Comparison of ENCODE assay signal across 20 cellular contexts in the genomic region with DNA sequence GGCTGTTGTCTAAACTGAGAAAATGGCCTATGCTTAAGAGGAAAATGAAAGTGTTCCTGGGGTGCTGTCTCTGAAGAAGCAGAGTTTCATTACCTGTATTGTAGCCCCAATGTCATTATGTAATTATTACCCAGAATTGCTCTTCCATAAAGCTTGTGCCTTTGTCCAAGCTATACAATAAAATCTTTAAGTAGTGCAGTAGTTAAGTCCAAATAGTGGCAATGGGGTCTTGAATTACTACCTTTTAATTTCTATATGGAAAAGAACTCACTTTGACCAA. TPM values are rescaled to one million over a fixed set of nuclear protein-coding genes. Genes with fewer than 3 reads are reported as not detected.
DNase-seq lines count a peak whose midpoint lies in the region; ATAC-seq and TF ChIP-seq lines count a peak whose summit lies in the region.
"Had no signal": no experiment of that assay in that cellular context is flagged by ENCODE, and none has a peak within 500 bp of the region (broad histone marks: within the 10 kb centered on the region; RNA-seq: fewer than 3 reads in every experiment).

No MANE protein-coding gene starts in this region.

- H3K36me3 Mint-ChIP-seq in naive thymus-derived CD4-positive, alpha-beta T cell, result no peaks in the 10 kb centered on the region
- H3K36me3 Mint-ChIP-seq: type B pancreatic cell had no signal

- intact Hi-C loops in thyroid gland (cut with DNase I), result no loop called here
- intact Hi-C loops in naive thymus-derived CD4-positive, alpha-beta T cell (cut with micrococcal nuclease), result no loop called here

- H3K9me3 ChIP-seq in thyroid gland, result no peaks in the 10 kb centered on the region
- H3K9me3 ChIP-seq in naive thymus-derived CD4-positive, alpha-beta T cell (ENCODE audit: control insufficient read depth in 2 of 3, low read length in 3 of 3), result no peaks in the 10 kb centered on the region

- H3K4me3 ChIP-seq in thyroid gland (replicated peaks in 1 of 3), result no peak overlapping the region
- no peak overlapping the region for H3K4me3 ChIP-seq in naive thymus-derived CD4-positive, alpha-beta T cell (ENCODE audit: low read length)
- H3K4me3 ChIP-seq: hepatocyte had no signal

- H3K27ac Mint-ChIP-seq in naive thymus-derived CD4-positive, alpha-beta T cell, result no peak overlapping the region
- H3K27ac Mint-ChIP-seq: activated T-cell treated with anti-CD3 and anti-CD28 coated beads, Interleukin-2, amount 50 U/mL, for 72 hours; type B pancreatic cell had no signal

- no peaks in the 10 kb centered on the region for H3K4me1 Mint-ChIP-seq in naive thymus-derived CD4-positive, alpha-beta T cell

- no peak overlapping the region for H3K4me3 Mint-ChIP-seq in naive thymus-derived CD4-positive, alpha-beta T cell
- H3K4me3 Mint-ChIP-seq: activated T-cell treated with anti-CD3 and anti-CD28 coated beads, Interleukin-2, amount 50 U/mL, for 72 hours; type B pancreatic cell had no signal

- no peaks in the 10 kb centered on the region for H3K9me3 Mint-ChIP-seq in naive thymus-derived CD4-positive, alpha-beta T cell
- H3K9me3 Mint-ChIP-seq: activated T-cell treated with anti-CD3 and anti-CD28 coated beads, Interleukin-2, amount 50 U/mL, for 72 hours; type B pancreatic cell had no signal

- ATAC-seq in GM18498 (IDR thresholded peaks at IDR 0.05; ENCODE audit: unreplicated experiment) (peak; percentile 86), GM19035 (IDR thresholded peaks at IDR 0.05; ENCODE audit: unreplicated experiment) (peak; percentile 61), GM21737 (IDR thresholded peaks at IDR 0.05; ENCODE audit: unreplicated experiment) (peak; percentile 80), HG03139 (IDR thresholded peaks at IDR 0.05; ENCODE audit: unreplicated experiment) (peak; percentile 66)
- no peak for ATAC-seq in naive thymus-derived CD4-positive, alpha-beta T cell
- ATAC-seq: activated T-cell treated with anti-CD3 and anti-CD28 coated beads, Interleukin-2, amount 50 U/mL, for 72 hours; esophagus mucosa; left lobe of liver had no signal

- no peaks in the 10 kb centered on the region for H3K27me3 ChIP-seq in thyroid gland
- H3K27me3 ChIP-seq in naive thymus-derived CD4-positive, alpha-beta T cell (ENCODE audit: control insufficient read depth in 2 of 2, insufficient read depth in 2 of 2, low read length in 2 of 2), result no peaks in the 10 kb centered on the region
- H3K27me3 ChIP-seq: hepatocyte had no signal

- DNase-seq in thyroid gland (no peak), Ammon's horn (ENCODE audit: low spot score) (no peak), NCI-H2227 treated with DMSO at 0.1 percent for 48 hours (lab: John Stamatoyannopoulos, UW) (no peak)
- no peak for DNase-seq in naive thymus-derived CD4-positive, alpha-beta T cell
- DNase-seq: activated T-cell treated with anti-CD3 and anti-CD28 coated beads, Interleukin-2, amount 50 U/mL, for 72 hours; Calu3; NCI-H1105; NCI-H748 treated with DMSO at 0.1 percent for 48 hours; stimulated activated CD4-positive, alpha-beta T cell treated with anti-CD3 and anti-CD28 coated beads, Interleukin-1b, Interleukin-23, amount 100 ng/mL, for 48 hours had no signal

- no peak for TF ChIP-seq POLR2A in thyroid gland (IDR thresholded peaks at IDR 0.05)

- no peaks in the 10 kb centered on the region for H3K27me3 Mint-ChIP-seq in naive thymus-derived CD4-positive, alpha-beta T cell
- H3K27me3 Mint-ChIP-seq: type B pancreatic cell had no signal

- CTCF ChIA-PET in naive thymus-derived CD4-positive, alpha-beta T cell (lab: Charles Lee), result no interaction called here

- no peak for TF ChIP-seq CTCF in thyroid gland (IDR thresholded peaks at IDR 0.05)

- POLR2A ChIA-PET in naive thymus-derived CD4-positive, alpha-beta T cell (lab: Charles Lee), result no interaction called here

- peaks cover 0 to 8% of the 10 kb centered on the region in 2 donors for H3K4me1 ChIP-seq in thyroid gland
- H3K4me1 ChIP-seq in naive thymus-derived CD4-positive, alpha-beta T cell (ENCODE audit: control insufficient read depth in 2 of 2, insufficient read depth in 2 of 2, low read length in 2 of 2), result no peaks in the 10 kb centered on the region

- no peak overlapping the region for H3K27ac ChIP-seq in thyroid gland
- no peak overlapping the region for H3K27ac ChIP-seq in naive thymus-derived CD4-positive, alpha-beta T cell (ENCODE audit: low read depth, low read length)
- H3K27ac ChIP-seq: hepatocyte, RWPE1 had no signal

- H3K36me3 ChIP-seq in thyroid gland, result no peaks in the 10 kb centered on the region
- no peaks in the 10 kb centered on the region for H3K36me3 ChIP-seq in naive thymus-derived CD4-positive, alpha-beta T cell (ENCODE audit: control insufficient read depth in 2 of 3, insufficient read depth in 3 of 3, low read length in 3 of 3)

RNA-seq across cellular contexts. Expression of a gene that starts 13.8 kb away (rescaled TPM):
- not detected for total RNA-seq in thyroid gland
- not detected for total RNA-seq in naive thymus-derived CD4-positive, alpha-beta T cell
- not detected for polyA plus RNA-seq in naive thymus-derived CD4-positive, alpha-beta T cell
- total RNA-seq: activated T-cell treated with anti-CD3 and anti-CD28 coated beads, Interleukin-2, amount 50 U/mL, for 72 hours; Calu3; esophagus mucosa; hepatocyte; pulmonary artery endothelial cell; T-helper 2 cell treated with Interferon-gamma antibody and Interleukin-4, amounts not matched to agents 100 ng/mL and 5 ng/mL, for 36 hours had no signal
- polyA plus RNA-seq: hepatocyte had no signal

RNA-seq across cellular contexts. Expression of a gene that starts 49.3 kb away (rescaled TPM):
- 10 to 100 TPM in 2 of 4 donors, 1 to 10 TPM in 2; 2.8 to 20.5 (median 9.1) TPM for total RNA-seq in thyroid gland
- under 1 TPM in 1 of 5 experiments, not detected in 4; 0.48 TPM for total RNA-seq in naive thymus-derived CD4-positive, alpha-beta T cell
- under 1 TPM in 1 of 2 donors, not detected in 1; 0.46 TPM for polyA plus RNA-seq in naive thymus-derived CD4-positive, alpha-beta T cell
- total RNA-seq: Calu3, esophagus mucosa had no signal

RNA-seq across cellular contexts. Expression of a gene that starts 59.2 kb away (rescaled TPM):
- 1 to 10 TPM in 1 of 4 donors, under 1 TPM in 3; 0.40 to 1.5 (median 0.68) TPM for total RNA-seq in thyroid gland
- not detected for total RNA-seq in naive thymus-derived CD4-positive, alpha-beta T cell
- not detected for polyA plus RNA-seq in naive thymus-derived CD4-positive, alpha-beta T cell
- total RNA-seq: activated T-cell treated with anti-CD3 and anti-CD28 coated beads, Interleukin-2, amount 50 U/mL, for 72 hours; Calu3; esophagus mucosa; hepatocyte; left lobe of liver; pulmonary artery endothelial cell; T-helper 2 cell treated with Interferon-gamma antibody and Interleukin-4, amounts not matched to agents 100 ng/mL and 5 ng/mL, for 36 hours had no signal
- polyA plus RNA-seq: hepatocyte had no signal
